9 cellular contexts compared by ENCODE assay signal in genomic region chr18:63178526-63178880, GRCh38.
DNase-seq lines count a peak whose midpoint lies in the region; ATAC-seq and TF ChIP-seq lines count a peak whose summit lies in the region.
"Had no signal": no experiment of that assay in that cellular context is flagged by ENCODE, and none has a peak within 500 bp of the region (broad histone marks: within the 10 kb centered on the region; RNA-seq: fewer than 3 reads in every experiment).

No MANE protein-coding gene starts in this region.

- no peaks in the 10 kb centered on the region for H3K79me2 ChIP-seq in osteoblast (ENCODE audit: insufficient read depth, low read length)

- H3K27me3 ChIP-seq in BE2C (no peaks in the 10 kb centered on the region), ectodermal cell (ENCODE audit: control insufficient read depth, insufficient read depth, low read length, poor library complexity, severe bottlenecking) (no peaks in the 10 kb centered on the region), osteoblast (ENCODE audit: insufficient read depth, low read length) (peaks cover 13% of the 10 kb centered on the region)

- TF ChIP-seq POLR2A in NB4 (IDR thresholded peaks at IDR 0.05; ENCODE audit: extremely low read depth, insufficient read length) = no peak

- H3K4me1 ChIP-seq in BE2C (no peaks in the 10 kb centered on the region), ectodermal cell (ENCODE audit: control insufficient read depth, insufficient read depth, low read length) (peaks cover 37% of the 10 kb centered on the region), osteoblast (ENCODE audit: insufficient read depth, low read length) (no peaks in the 10 kb centered on the region)

- H3K27ac ChIP-seq in ectodermal cell (ENCODE audit: insufficient read depth, low read depth, low read length, poor library complexity, severe bottlenecking) (peak overlapping the region; percentile 26), osteoblast (ENCODE audit: low read depth, low read length) (no peak overlapping the region), RWPE1 (no peak overlapping the region)

- H3K9me3 ChIP-seq in BE2C = no peaks in the 10 kb centered on the region
- H3K9me3 ChIP-seq in ectodermal cell (ENCODE audit: control insufficient read depth, low read length) = no peaks in the 10 kb centered on the region
- H3K9me3 ChIP-seq in osteoblast (ENCODE audit: low read depth, low read length) = no peaks in the 10 kb centered on the region

- TF ChIP-seq CTCF in BE2C (IDR thresholded peaks at IDR 0.05; ENCODE audit: low read depth, low read length) = no peak
- TF ChIP-seq CTCF in NB4 (IDR thresholded peaks at IDR 0.05; ENCODE audit: low read depth, low read length) = no peak
- TF ChIP-seq CTCF in osteoblast (IDR thresholded peaks at IDR 0.05; ENCODE audit: extremely low read depth, low read depth, low read length) = no peak
- no peak for TF ChIP-seq CTCF in RWPE1 (conservative IDR thresholded peaks at IDR 0.05; ENCODE audit: low read depth)

- DNase-seq in BE2C (no peak), NB4 (ENCODE audit: low read depth) (peak; percentile 98), osteoblast (ENCODE audit: insufficient read length, low spot score, missing footprints) (no peak), NCI-H1417 treated with DMSO at 0.1 percent for 48 hours (lab: John Stamatoyannopoulos, UW) (no peak), RWPE1 (ENCODE audit: low spot score) (no peak), D341Med (ENCODE audit: low spot score) (no peak)
- DNase-seq: CD8-positive, alpha-beta T cell had no signal

- no peaks in the 10 kb centered on the region for H4K20me1 ChIP-seq in osteoblast (ENCODE audit: insufficient read depth, low read length)

- CTCF ChIA-PET in RWPE1 (lab: Yijun Ruan, JAX) = no interaction called here

- POLR2A ChIA-PET in RWPE1 (lab: Yijun Ruan, JAX; ENCODE audit: low non-redundant PET) = no interaction called here

- WGBS in ectodermal cell, 2 experiments = 25 to 35% methylated on average over 3 of the region's 3 CpGs

- H3K4me3 ChIP-seq in BE2C (ENCODE audit: low read depth, low read length) (peak overlapping the region; percentile 46), NB4 (ENCODE audit: low read depth, low read length) (peak overlapping the region; percentile 64), ectodermal cell (ENCODE audit: insufficient read depth, low read depth, low read length) (no peak overlapping the region), osteoblast (ENCODE audit: insufficient read depth, low read length) (peak overlapping the region; percentile 33)

- ATAC-seq in GM19467 (IDR thresholded peaks at IDR 0.05; ENCODE audit: unreplicated experiment) = no peak
- ATAC-seq: CD8-positive, alpha-beta T cell had no signal

- H3K36me3 ChIP-seq in BE2C = no peaks in the 10 kb centered on the region
- H3K36me3 ChIP-seq in ectodermal cell (ENCODE audit: control insufficient read depth, insufficient read depth, low read length) = no peaks in the 10 kb centered on the region
- no peaks in the 10 kb centered on the region for H3K36me3 ChIP-seq in osteoblast (ENCODE audit: insufficient read depth, low read length)

- H2AFZ ChIP-seq in osteoblast (ENCODE audit: low read length) = peak overlapping the region; percentile 66

- peak overlapping the region; percentile 61 for H3K4me2 ChIP-seq in osteoblast (ENCODE audit: insufficient read depth, low read length)
